ENCODE assay signal across 32 cellular contexts in the genomic region with DNA sequence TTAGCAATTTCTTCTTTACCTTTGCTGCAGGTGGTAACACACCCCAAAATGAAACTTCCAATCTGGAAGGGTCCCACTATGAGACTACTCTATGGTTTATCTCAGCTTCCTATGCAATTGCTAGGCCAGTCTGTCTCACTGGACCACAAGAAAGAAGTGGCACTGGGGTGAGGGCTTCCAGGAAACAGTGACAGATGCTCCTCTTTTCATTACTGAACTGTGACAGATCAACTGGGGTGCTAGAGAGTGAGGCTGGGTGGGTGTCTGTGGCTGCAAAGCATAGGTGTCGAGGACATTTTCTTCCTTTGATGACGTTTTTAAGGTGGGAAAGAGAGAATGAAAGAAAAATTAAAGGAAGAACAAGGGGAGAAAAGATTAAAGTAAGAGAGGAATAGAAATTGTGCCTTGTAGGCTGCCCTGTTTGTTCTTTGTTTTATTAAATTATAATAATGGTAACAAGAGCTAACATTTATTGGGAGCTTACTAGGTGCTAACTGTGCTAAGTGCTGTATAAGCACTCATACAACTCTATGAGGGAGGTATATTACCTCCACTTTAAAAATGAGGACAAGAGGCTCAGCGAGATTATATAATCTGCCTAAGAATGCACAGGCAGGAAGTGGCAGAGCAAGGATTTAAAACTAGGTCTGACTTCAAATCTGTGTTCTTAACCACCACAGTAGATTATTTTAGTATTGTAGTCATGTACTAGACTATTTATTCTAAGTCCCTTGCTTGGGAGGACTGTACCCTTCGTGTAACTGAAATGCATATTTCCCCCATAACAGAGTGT. TPM values are rescaled to one million over a fixed set of nuclear protein-coding genes. Genes with fewer than 3 reads are reported as not detected.
DNase-seq lines count a peak whose midpoint lies in the region; ATAC-seq and TF ChIP-seq lines count a peak whose summit lies in the region.
"Had no signal": no experiment of that assay in that cellular context is flagged by ENCODE, and none has a peak within 500 bp of the region (broad histone marks: within the 10 kb centered on the region; RNA-seq: fewer than 3 reads in every experiment).

No MANE protein-coding gene starts in this region.

- no peaks in the 10 kb centered on the region for H3K27me3 ChIP-seq in breast epithelium
- H3K27me3 ChIP-seq: gastrocnemius medialis, hepatocyte, Peyer's patch, sigmoid colon, uterus had no signal

- DNase-seq in activated CD4-positive, alpha-beta T cell treated with anti-CD3 and anti-CD28 coated beads for 36 hours = peak; percentile 9
- DNase-seq in activated CD4-positive, alpha-beta T cell treated with anti-CD3 and anti-CD28 coated beads, Interleukin-2, amount 50 U/mL, for 1 hour = no peak
- DNase-seq in NCI-H82 (lab: John Stamatoyannopoulos, UW) = peak; percentile 73
- DNase-seq in activated naive CD8-positive, alpha-beta T cell treated with anti-CD3 and anti-CD28 coated beads, Interleukin-2, amount 50 U/mL, for 24 hours = peak; percentile 7
- DNase-seq in stimulated activated effector memory CD8-positive, alpha-beta T cell treated with anti-CD3 and anti-CD28 coated beads, Interleukin-12 subunit alpha, Interleukin-12 subunit beta, amount 100 ng/mL, for 72 hours (ENCODE audit: low spot score in 2 of 2) = no peak
- DNase-seq in breast epithelium (ENCODE audit: low spot score in 2 of 2) = no peak
- no peak for DNase-seq in dedifferentiated amniotic fluid mesenchymal stem cell (ENCODE audit: extremely low spot score)
- DNase-seq: 8988T; activated B cell treated with CpG ODN at 0.5 μM for 24 hours; activated CD8-positive, alpha-beta memory T cell treated with anti-CD3 and anti-CD28 coated beads for 24 hours; activated T-cell treated with anti-CD3 and anti-CD28 coated beads, Interleukin-2, amount 50 U/mL, for 4 hours; central memory CD4-positive, alpha-beta T cell; dermis blood vessel endothelial cell; DMS153; gastrocnemius medialis; H7; left cardiac atrium; MV-4-11; NCI-H1436 treated with DMSO at 0.1 percent for 48 hours; NCI-H526; Peyer's patch; SIG-M5; sigmoid colon; stimulated activated naive CD4-positive, alpha-beta T cell; SW 1271; uterus had no signal

- H3K36me3 Mint-ChIP-seq in activated CD4-positive, alpha-beta T cell treated with anti-CD3 and anti-CD28 coated beads for 36 hours (ENCODE audit: low read depth) = peaks cover 5% of the 10 kb centered on the region
- no peaks in the 10 kb centered on the region for H3K36me3 Mint-ChIP-seq in activated naive CD8-positive, alpha-beta T cell treated with anti-CD3 and anti-CD28 coated beads, Interleukin-2, amount 50 U/mL, for 24 hours (ENCODE audit: low read depth)
- no peaks in the 10 kb centered on the region for H3K36me3 Mint-ChIP-seq in stimulated activated effector memory CD8-positive, alpha-beta T cell treated with anti-CD3 and anti-CD28 coated beads, Interleukin-12 subunit alpha, Interleukin-12 subunit beta, amount 100 ng/mL, for 72 hours

- intact Hi-C loops in activated CD4-positive, alpha-beta T cell treated with anti-CD3 and anti-CD28 coated beads for 36 hours (cut with DNase I, micrococcal nuclease) = no loop called here
- intact Hi-C loops in breast epithelium (cut with DNase I; ENCODE audit: low total_unique reads) = no loop called here

- no peak overlapping the region for H3K4me3 Mint-ChIP-seq in activated CD4-positive, alpha-beta T cell treated with anti-CD3 and anti-CD28 coated beads for 36 hours
- H3K4me3 Mint-ChIP-seq in activated naive CD8-positive, alpha-beta T cell treated with anti-CD3 and anti-CD28 coated beads, Interleukin-2, amount 50 U/mL, for 24 hours = no peak overlapping the region
- H3K4me3 Mint-ChIP-seq in stimulated activated effector memory CD8-positive, alpha-beta T cell treated with anti-CD3 and anti-CD28 coated beads, Interleukin-12 subunit alpha, Interleukin-12 subunit beta, amount 100 ng/mL, for 72 hours = peak overlapping the region; percentile 2
- H3K4me3 Mint-ChIP-seq: activated B cell treated with CpG ODN at 0.5 μM for 24 hours; activated naive CD4-positive, alpha-beta T cell treated with anti-CD3 and anti-CD28 coated beads, Interleukin-2, amount 50 U/mL, for 24 hours; activated T-cell treated with anti-CD3 and anti-CD28 coated beads, Interleukin-2, amount 50 U/mL, for 4 hours had no signal

- no peak for TF ChIP-seq POLR2A in breast epithelium (IDR thresholded peaks at IDR 0.05)

- H3K4me1 Mint-ChIP-seq in activated CD4-positive, alpha-beta T cell treated with anti-CD3 and anti-CD28 coated beads for 36 hours = peaks cover 14% of the 10 kb centered on the region
- peaks cover 27% of the 10 kb centered on the region for H3K4me1 Mint-ChIP-seq in activated naive CD8-positive, alpha-beta T cell treated with anti-CD3 and anti-CD28 coated beads, Interleukin-2, amount 50 U/mL, for 24 hours
- H3K4me1 Mint-ChIP-seq in stimulated activated effector memory CD8-positive, alpha-beta T cell treated with anti-CD3 and anti-CD28 coated beads, Interleukin-12 subunit alpha, Interleukin-12 subunit beta, amount 100 ng/mL, for 72 hours = peaks cover 29% of the 10 kb centered on the region
- H3K4me1 Mint-ChIP-seq: activated B cell treated with CpG ODN at 0.5 μM for 24 hours had no signal

- H3K36me3 ChIP-seq in breast epithelium = no peaks in the 10 kb centered on the region
- H3K36me3 ChIP-seq: gastrocnemius medialis, sigmoid colon, uterus had no signal

- no peak overlapping the region for H3K27ac ChIP-seq in breast epithelium
- H3K27ac ChIP-seq: gastrocnemius medialis, hepatocyte, Peyer's patch, sigmoid colon, uterus had no signal

- POLR2A ChIA-PET in activated CD4-positive, alpha-beta T cell treated with anti-CD3 and anti-CD28 coated beads for 36 hours (lab: Charles Lee) = no interaction called here

- H3K9me3 Mint-ChIP-seq in activated CD4-positive, alpha-beta T cell treated with anti-CD3 and anti-CD28 coated beads for 36 hours (ENCODE audit: low read depth) = no peaks in the 10 kb centered on the region
- H3K9me3 Mint-ChIP-seq in activated naive CD8-positive, alpha-beta T cell treated with anti-CD3 and anti-CD28 coated beads, Interleukin-2, amount 50 U/mL, for 24 hours = no peaks in the 10 kb centered on the region
- no peaks in the 10 kb centered on the region for H3K9me3 Mint-ChIP-seq in stimulated activated effector memory CD8-positive, alpha-beta T cell treated with anti-CD3 and anti-CD28 coated beads, Interleukin-12 subunit alpha, Interleukin-12 subunit beta, amount 100 ng/mL, for 72 hours
- H3K9me3 Mint-ChIP-seq: activated B cell treated with CpG ODN at 0.5 μM for 24 hours; activated naive CD4-positive, alpha-beta T cell treated with anti-CD3 and anti-CD28 coated beads, Interleukin-2, amount 50 U/mL, for 24 hours; activated T-cell treated with anti-CD3 and anti-CD28 coated beads, Interleukin-2, amount 50 U/mL, for 4 hours had no signal

- H3K9me3 ChIP-seq in breast epithelium = no peaks in the 10 kb centered on the region
- H3K9me3 ChIP-seq: gastrocnemius medialis, Peyer's patch, sigmoid colon, uterus had no signal

- no peaks in the 10 kb centered on the region for H3K27me3 Mint-ChIP-seq in activated CD4-positive, alpha-beta T cell treated with anti-CD3 and anti-CD28 coated beads for 36 hours
- H3K27me3 Mint-ChIP-seq in activated naive CD8-positive, alpha-beta T cell treated with anti-CD3 and anti-CD28 coated beads, Interleukin-2, amount 50 U/mL, for 24 hours = no peaks in the 10 kb centered on the region
- H3K27me3 Mint-ChIP-seq: activated B cell treated with CpG ODN at 0.5 μM for 24 hours; activated naive CD4-positive, alpha-beta T cell treated with anti-CD3 and anti-CD28 coated beads, Interleukin-2, amount 50 U/mL, for 24 hours had no signal

- TF ChIP-seq CTCF in breast epithelium (IDR thresholded peaks at IDR 0.05) = no peak

- no peak overlapping the region for H3K27ac Mint-ChIP-seq in activated CD4-positive, alpha-beta T cell treated with anti-CD3 and anti-CD28 coated beads for 36 hours
- peak overlapping the region; percentile 20 for H3K27ac Mint-ChIP-seq in activated naive CD8-positive, alpha-beta T cell treated with anti-CD3 and anti-CD28 coated beads, Interleukin-2, amount 50 U/mL, for 24 hours
- H3K27ac Mint-ChIP-seq in stimulated activated effector memory CD8-positive, alpha-beta T cell treated with anti-CD3 and anti-CD28 coated beads, Interleukin-12 subunit alpha, Interleukin-12 subunit beta, amount 100 ng/mL, for 72 hours = peak overlapping the region; percentile 9
- H3K27ac Mint-ChIP-seq: activated B cell treated with CpG ODN at 0.5 μM for 24 hours; activated naive CD4-positive, alpha-beta T cell treated with anti-CD3 and anti-CD28 coated beads, Interleukin-2, amount 50 U/mL, for 24 hours had no signal

- CTCF ChIA-PET in activated CD4-positive, alpha-beta T cell treated with anti-CD3 and anti-CD28 coated beads for 36 hours (lab: Charles Lee) = interaction anchor here (0.7 kb wide), 1 partner anchor 174 kb away, joined by 3 read pairs; no protein-coding TSS in a partner anchor

- ATAC-seq in activated CD4-positive, alpha-beta T cell treated with anti-CD3 and anti-CD28 coated beads for 36 hours = peak; percentile 57
- peak; percentile 78 for ATAC-seq in activated naive CD8-positive, alpha-beta T cell treated with anti-CD3 and anti-CD28 coated beads, Interleukin-2, amount 50 U/mL, for 24 hours
- ATAC-seq in stimulated activated effector memory CD8-positive, alpha-beta T cell treated with anti-CD3 and anti-CD28 coated beads, Interleukin-12 subunit alpha, Interleukin-12 subunit beta, amount 100 ng/mL, for 72 hours = peak; percentile 87
- no peak for ATAC-seq in HG03095 (IDR thresholded peaks at IDR 0.05; ENCODE audit: unreplicated experiment)
- ATAC-seq: gastrocnemius medialis, left cardiac atrium had no signal

- no peak overlapping the region for H3K4me3 ChIP-seq in breast epithelium
- H3K4me3 ChIP-seq: gastrocnemius medialis, hepatocyte, Peyer's patch, sigmoid colon, uterus had no signal

- H3K4me1 ChIP-seq in breast epithelium = no peaks in the 10 kb centered on the region
- H3K4me1 ChIP-seq: gastrocnemius medialis, Peyer's patch, sigmoid colon, uterus had no signal

RNA-seq across cellular contexts. Expression of gene DMRTA2, which starts 27.8 kb away (rescaled TPM):
- total RNA-seq in activated CD4-positive, alpha-beta T cell treated with anti-CD3 and anti-CD28 coated beads for 36 hours = not detected
- under 1 TPM in 1 of 3 donors, not detected in 2; 0.16 TPM for total RNA-seq in breast epithelium
- total RNA-seq: activated B cell treated with CpG ODN at 0.5 μM for 24 hours; activated T-cell treated with anti-CD3 and anti-CD28 coated beads, Interleukin-2, amount 50 U/mL, for 4 hours; dermis blood vessel endothelial cell; gastrocnemius medialis; left cardiac atrium; LHCN-M2; lung microvascular endothelial cell; Peyer's patch; posterior vena cava; uterus had no signal

Comparison
In these comparisons a context has a peak if more than half of its experiments do, and no peak if none do; other contexts are left out.
1. DNase-seq: peak in activated CD4-positive, alpha-beta T cell treated with anti-CD3 and anti-CD28 coated beads for 36 hours (single experiment), NCI-H82 (single experiment) and activated naive CD8-positive, alpha-beta T cell treated with anti-CD3 and anti-CD28 coated beads, Interleukin-2, amount 50 U/mL, for 24 hours (single experiment); none in activated CD4-positive, alpha-beta T cell treated with anti-CD3 and anti-CD28 coated beads, Interleukin-2, amount 50 U/mL, for 1 hour (single experiment), stimulated activated effector memory CD8-positive, alpha-beta T cell treated with anti-CD3 and anti-CD28 coated beads, Interleukin-12 subunit alpha, Interleukin-12 subunit beta, amount 100 ng/mL, for 72 hours (0 of 2), breast epithelium (0 of 2) and dedifferentiated amniotic fluid mesenchymal stem cell (single experiment).